In genomic region chr4:42302348-42302747, GRCh38 we compare ENCODE assay signal across 8 cellular contexts.
A peak's percentile ranks its signal among the peaks of the same experiment; 100 is the strongest.
DNase-seq lines count a peak whose midpoint lies in the region; ATAC-seq and TF ChIP-seq lines count a peak whose summit lies in the region.

No MANE protein-coding gene starts in this region.

- in situ Hi-C loops in Panc1 (cut with HindIII; ENCODE audit: low pct_unique_long_range_greater_than_20kb, low sequenced_read_pairs): no loop called here

- TF ChIP-seq CTCF in Panc1 (IDR thresholded peaks at IDR 0.05): peak; percentile 39

- H3K4me1 ChIP-seq in Panc1 (ENCODE audit: control insufficient read depth, insufficient read depth, low read length): no peaks in the 10 kb centered on the region

- CTCF ChIA-PET in Panc1 (lab: Charles Lee): interaction anchor here (0.6 kb wide), 1 partner anchor 84 kb away, joined by 4 read pairs; no protein-coding TSS in a partner anchor

- intact Hi-C loops in Panc1 (cut with micrococcal nuclease; ENCODE audit: unreplicated experiment): no loop called here

- H3K27me3 ChIP-seq in Panc1 (ENCODE audit: control insufficient read depth, insufficient read depth, low read length): no peaks in the 10 kb centered on the region

- DNase-seq in D341Med (ENCODE audit: low spot score) (peak; percentile 60), H4 (ENCODE audit: low spot score) (peak; percentile 74), Panc1 (ENCODE audit: low read depth, low spot score) (no peak), iPS-NIHi11 (ENCODE audit: low spot score) (peak; percentile 62), mesenteric fat pad (ENCODE audit: low spot score) (no peak), NCI-H1436 treated with DMSO at 0.1 percent for 48 hours (lab: John Stamatoyannopoulos, UW) (no peak)

- no peaks in the 10 kb centered on the region for H3K36me3 ChIP-seq in Panc1 (ENCODE audit: control insufficient read depth, insufficient read depth, low read length)

- ATAC-seq in Panc1: no peak
- ATAC-seq in HG03565 (IDR thresholded peaks at IDR 0.05; ENCODE audit: unreplicated experiment): no peak
- ATAC-seq in HG03045 (IDR thresholded peaks at IDR 0.05; ENCODE audit: unreplicated experiment): no peak

- POLR2A ChIA-PET in Panc1 (lab: Charles Lee): no interaction called here

- no peak overlapping the region for H3K4me3 ChIP-seq in Panc1 (ENCODE audit: low read depth in 2 of 2, low read length in 2 of 2)

- no peaks in the 10 kb centered on the region for H3K9me3 ChIP-seq in Panc1 (ENCODE audit: control insufficient read depth, insufficient read depth, low read depth, low read length)

- no TSS peak for BruUV-seq in Panc1 (replicated peaks; lab: Mats Ljungman, UMichigan)

- peak overlapping the region; percentile 61; the same call in 1 of the 2 replicates for H3K27ac ChIP-seq in Panc1 (ENCODE audit: low read length)

Comparison
In these comparisons a context has a peak if more than half of its experiments do, and no peak if none do; other contexts are left out.
1. DNase-seq: peak in D341Med (single experiment), H4 (single experiment) and iPS-NIHi11 (single experiment); none in Panc1 (single experiment), mesenteric fat pad (single experiment) and NCI-H1436 treated with DMSO at 0.1 percent for 48 hours (single experiment).